ENCODE assay signal across 21 cellular contexts in genomic region chrX:112820364-112821308, GRCh38. TPM values are rescaled to one million over a fixed set of nuclear protein-coding genes. Genes with fewer than 3 reads are reported as not detected.
DNase-seq lines count a peak whose midpoint lies in the region; ATAC-seq, FAIRE-seq and TF ChIP-seq lines count a peak whose summit lies in the region.
"Had no signal": no experiment of that assay in that cellular context is flagged by ENCODE, and none has a peak within 500 bp of the region (broad histone marks: within the 10 kb centered on the region; RNA-seq: fewer than 3 reads in every experiment).

No MANE protein-coding gene starts in this region.

- peak; percentile 71 for FAIRE-seq in islet of Langerhans (lab: Jason Lieb, UNC)

- no peak overlapping the region for H3K27ac ChIP-seq in coronary artery
- H3K27ac ChIP-seq: neural progenitor cell, SJCRH30, thoracic aorta had no signal

- H3K4me3 ChIP-seq in coronary artery: no peak overlapping the region
- H3K4me3 ChIP-seq: gastrocnemius medialis, neural progenitor cell, SJCRH30, thoracic aorta had no signal

- H3K9me3 Mint-ChIP-seq in activated CD4-positive, alpha-beta T cell treated with anti-CD3 and anti-CD28 coated beads for 36 hours (ENCODE audit: low read depth): no peaks in the 10 kb centered on the region
- H3K9me3 Mint-ChIP-seq in stimulated activated naive CD8-positive, alpha-beta T cell treated with anti-CD3 and anti-CD28 coated beads, Interleukin-15, amount 100 ng/mL, for 72 hours: no peaks in the 10 kb centered on the region
- H3K9me3 Mint-ChIP-seq: CD4-positive, alpha-beta memory T cell; H9; IgD-negative memory B cell; neural progenitor cell had no signal

- H3K27me3 Mint-ChIP-seq in activated CD4-positive, alpha-beta T cell treated with anti-CD3 and anti-CD28 coated beads for 36 hours: no peaks in the 10 kb centered on the region
- H3K27me3 Mint-ChIP-seq in stimulated activated naive CD8-positive, alpha-beta T cell treated with anti-CD3 and anti-CD28 coated beads, Interleukin-15, amount 100 ng/mL, for 72 hours: no peaks in the 10 kb centered on the region
- H3K27me3 Mint-ChIP-seq: CD4-positive, alpha-beta memory T cell had no signal

- no peak overlapping the region for H3K27ac Mint-ChIP-seq in activated CD4-positive, alpha-beta T cell treated with anti-CD3 and anti-CD28 coated beads for 36 hours
- no peak overlapping the region for H3K27ac Mint-ChIP-seq in stimulated activated naive CD8-positive, alpha-beta T cell treated with anti-CD3 and anti-CD28 coated beads, Interleukin-15, amount 100 ng/mL, for 72 hours
- H3K27ac Mint-ChIP-seq: CD4-positive, alpha-beta memory T cell; IgD-negative memory B cell had no signal

- POLR2A ChIA-PET in activated CD4-positive, alpha-beta T cell treated with anti-CD3 and anti-CD28 coated beads for 36 hours (lab: Charles Lee): interaction anchor here (0.7 kb wide), 2 partner anchors 543 to 1027 kb away, joined by 3 to 5 read pairs; no protein-coding TSS in a partner anchor

- intact Hi-C loops in activated CD4-positive, alpha-beta T cell treated with anti-CD3 and anti-CD28 coated beads for 36 hours (cut with DNase I, micrococcal nuclease): no loop called here

- H3K4me1 Mint-ChIP-seq in activated CD4-positive, alpha-beta T cell treated with anti-CD3 and anti-CD28 coated beads for 36 hours: peaks cover 12% of the 10 kb centered on the region
- H3K4me1 Mint-ChIP-seq in stimulated activated naive CD8-positive, alpha-beta T cell treated with anti-CD3 and anti-CD28 coated beads, Interleukin-15, amount 100 ng/mL, for 72 hours: peaks cover 11% of the 10 kb centered on the region
- H3K4me1 Mint-ChIP-seq: CD4-positive, alpha-beta memory T cell; IgD-negative memory B cell had no signal

- TF ChIP-seq CTCF in coronary artery (IDR thresholded peaks at IDR 0.05): no peak

- ATAC-seq in activated CD4-positive, alpha-beta T cell treated with anti-CD3 and anti-CD28 coated beads for 36 hours: peak; percentile 85
- peak; percentile 73 for ATAC-seq in stimulated activated naive CD8-positive, alpha-beta T cell treated with anti-CD3 and anti-CD28 coated beads, Interleukin-15, amount 100 ng/mL, for 72 hours
- ATAC-seq: gastrocnemius medialis, right cardiac atrium had no signal

- H3K36me3 Mint-ChIP-seq in activated CD4-positive, alpha-beta T cell treated with anti-CD3 and anti-CD28 coated beads for 36 hours (ENCODE audit: low read depth): no peaks in the 10 kb centered on the region

- H3K4me3 Mint-ChIP-seq in activated CD4-positive, alpha-beta T cell treated with anti-CD3 and anti-CD28 coated beads for 36 hours: no peak overlapping the region
- no peak overlapping the region for H3K4me3 Mint-ChIP-seq in stimulated activated naive CD8-positive, alpha-beta T cell treated with anti-CD3 and anti-CD28 coated beads, Interleukin-15, amount 100 ng/mL, for 72 hours
- H3K4me3 Mint-ChIP-seq: CD4-positive, alpha-beta memory T cell; H9; IgD-negative memory B cell; neural progenitor cell had no signal

- CTCF ChIA-PET in activated CD4-positive, alpha-beta T cell treated with anti-CD3 and anti-CD28 coated beads for 36 hours (lab: Charles Lee): no interaction called here

- DNase-seq in activated CD4-positive, alpha-beta T cell treated with anti-CD3 and anti-CD28 coated beads for 36 hours: no peak
- no peak for DNase-seq in activated CD4-positive, alpha-beta T cell treated with anti-CD3 and anti-CD28 coated beads for 4 hours
- peak; percentile 69 for DNase-seq in NCI-H69 (lab: John Stamatoyannopoulos, UW)
- no peak for DNase-seq in stimulated activated naive CD8-positive, alpha-beta T cell treated with anti-CD3 and anti-CD28 coated beads, Interleukin-15, amount 100 ng/mL, for 72 hours
- DNase-seq in central memory CD4-positive, alpha-beta T cell: no peak
- DNase-seq in coronary artery (ENCODE audit: low spot score): no peak
- DNase-seq in NCI-H345 (lab: John Stamatoyannopoulos, UW): no peak
- DNase-seq: amniotic stem cell; CD4-positive, alpha-beta memory T cell; gastrocnemius medialis; H9; NCI-H1092; NCI-H226; right cardiac atrium; SJCRH30; stimulated activated CD4-positive, alpha-beta T cell treated with anti-CD3 and anti-CD28 coated beads, Interleukin-2, amount 100 ng/mL, for 24 hours; T1000 had no signal

RNA-seq across cellular contexts. Expression of gene AMOT, which starts 20.0 kb away (rescaled TPM):
- 1 to 10 TPM; 1.1 to 1.5 TPM for total RNA-seq in activated CD4-positive, alpha-beta T cell treated with anti-CD3 and anti-CD28 coated beads for 36 hours
